Comparison of ENCODE assay signal across 23 cellular contexts in genomic region chr10:77588886-77589285, GRCh38. TPM values are rescaled to one million over a fixed set of nuclear protein-coding genes. Genes with fewer than 3 reads are reported as not detected.
"Had no signal": no experiment of that assay in that cellular context is flagged by ENCODE, and none has a peak within 500 bp of the region (broad histone marks: within the 10 kb centered on the region; RNA-seq: fewer than 3 reads in every experiment).

No MANE protein-coding gene starts in this region.

- H3K9ac ChIP-seq: neural progenitor cell had no signal

- H2AFZ ChIP-seq: neural progenitor cell had no signal

- H3K4me3 ChIP-seq: left lung, mucosa of descending colon, neural progenitor cell, smooth muscle cell, thyroid gland had no signal

- H3K9me3 ChIP-seq: left lung, mucosa of descending colon, thyroid gland had no signal

- DNase-seq: activated CD4-positive, alpha-beta T cell treated with anti-CD3 and anti-CD28 coated beads, Interleukin-2, amount 10 ng/mL, durations not matched to agents 24 days and 14 days; activated CD8-positive, alpha-beta memory T cell treated with anti-CD3 and anti-CD28 coated beads, Interleukin-2, amount 50 U/mL, for 4 hours; activated CD8-positive, alpha-beta T cell treated with anti-CD3 and anti-CD28 coated beads for 36 hours; activated effector memory CD4-positive, alpha-beta T cell treated with Interleukin-2 at 50 U/mL for 16 hours; activated naive CD4-positive, alpha-beta T cell treated with anti-CD3 and anti-CD28 coated beads, Interleukin-2, amount 10 ng/mL, durations not matched to agents 7 days and 5 days; activated naive CD8-positive, alpha-beta T cell treated with anti-CD3 and anti-CD28 coated beads, Interleukin-2, amount 50 U/mL, for 24 hours; activated T-cell treated with anti-CD3 and anti-CD28 coated beads, Interleukin-2, amount 50 U/mL, for 48 hours; anterior cingulate cortex; brain microvascular endothelial cell; central memory CD4-positive, alpha-beta T cell; endodermal cell; foreskin melanocyte; head of caudate nucleus; left lung; mucosa of descending colon; naive thymus-derived CD4-positive, alpha-beta T cell; right cardiac atrium; stimulated activated CD4-positive, alpha-beta T cell treated with anti-CD3 and anti-CD28 coated beads, Interleukin-4, amount 100 ng/mL, for 24 hours; thyroid gland had no signal

- H3K36me3 ChIP-seq: brain microvascular endothelial cell, left lung, neural progenitor cell, thyroid gland had no signal

- H3K27ac ChIP-seq: brain microvascular endothelial cell, epithelial cell of prostate, left lung, neural progenitor cell, thyroid gland had no signal

- ATAC-seq: activated CD8-positive, alpha-beta T cell treated with anti-CD3 and anti-CD28 coated beads for 36 hours; activated naive CD8-positive, alpha-beta T cell treated with anti-CD3 and anti-CD28 coated beads, Interleukin-2, amount 50 U/mL, for 24 hours; left lung; mucosa of descending colon; naive thymus-derived CD4-positive, alpha-beta T cell; right cardiac atrium; stimulated activated effector memory CD8-positive, alpha-beta T cell treated with anti-CD3 and anti-CD28 coated beads, Interleukin-12 subunit alpha, Interleukin-12 subunit beta, amount 100 ng/mL, for 72 hours had no signal

- H3K27me3 ChIP-seq: brain microvascular endothelial cell, left lung, neural progenitor cell, thyroid gland had no signal

- H3K4me2 ChIP-seq: neural progenitor cell, smooth muscle cell had no signal

RNA-seq across cellular contexts. Expression of gene KCNMA1, which starts 48.7 kb away (rescaled TPM):
- total RNA-seq: activated CD4-positive, alpha-beta T cell treated with anti-CD3 and anti-CD28 coated beads, Interleukin-2, amount 10 ng/mL, durations not matched to agents 24 days and 14 days had no signal
- polyA plus RNA-seq: naive thymus-derived CD4-positive, alpha-beta T cell had no signal
